8 cellular contexts compared by ENCODE assay signal in the genomic region with DNA sequence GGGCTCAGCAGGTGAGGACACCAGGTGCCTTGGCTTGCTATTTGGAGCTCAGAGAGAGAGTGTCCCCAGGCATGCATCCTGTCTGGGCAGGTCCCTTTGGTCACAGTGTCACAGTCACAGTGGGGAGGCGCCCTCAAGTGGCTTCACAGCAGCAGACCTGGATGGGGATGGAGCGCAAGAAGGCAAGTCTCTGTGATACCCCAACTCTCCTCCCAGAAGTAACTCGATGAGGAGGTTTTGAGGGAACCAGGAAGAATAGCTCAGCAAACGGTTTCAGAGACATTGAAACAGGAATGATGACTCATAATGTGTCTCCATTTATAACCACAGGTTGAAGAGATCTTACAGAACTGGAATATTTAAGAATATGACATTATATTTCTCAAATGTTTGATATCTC.
A peak's percentile ranks its signal among the peaks of the same experiment; 100 is the strongest.
DNase-seq lines count a peak whose midpoint lies in the region; ATAC-seq, FAIRE-seq and TF ChIP-seq lines count a peak whose summit lies in the region.

No MANE protein-coding gene starts in this region.

- H3K36me3 Mint-ChIP-seq in naive thymus-derived CD4-positive, alpha-beta T cell = peaks cover 0 to 3% (median 0%) of the 10 kb centered on the region in 5 donors

- peak overlapping the region; percentile 89 for H3K9ac ChIP-seq in PC-3 (ENCODE audit: low read length)

- H3K4me2 ChIP-seq in PC-3 (ENCODE audit: low read length) = peak overlapping the region; percentile 84

- no peak overlapping the region for H3K27ac Mint-ChIP-seq in naive thymus-derived CD4-positive, alpha-beta T cell

- peak; percentile 63 for FAIRE-seq in GM18507 (lab: Jason Lieb, UNC)

- no TSS peak for BruUV-seq in PC-3 (replicated peaks; lab: Mats Ljungman, UMichigan)

- DNase-seq in AG09319 (ENCODE audit: extremely low read depth, low read depth) = no peak
- DNase-seq in GM18507 (ENCODE audit: extremely low spot score, insufficient read length, low read depth) = peak; percentile 35
- peak; percentile 78 for DNase-seq in PC-3
- peak; percentile 20 to 53 for DNase-seq in dermis microvascular lymphatic vessel endothelial cell (ENCODE audit: low read depth in 2 of 2)
- DNase-seq in naive thymus-derived CD4-positive, alpha-beta T cell = peak in 2 of 9 donors; percentile 16 to 33
- no peak for DNase-seq in ovary
- no peak for DNase-seq in NCI-H1436 (lab: John Stamatoyannopoulos, UW)

- no peaks in the 10 kb centered on the region for H3K79me2 ChIP-seq in PC-3 (ENCODE audit: low read length)

- H3K4me1 ChIP-seq in PC-3 (ENCODE audit: insufficient read depth, low read length) (peaks cover 48% of the 10 kb centered on the region), ovary (ENCODE audit: insufficient read depth) (no peaks in the 10 kb centered on the region)
- H3K4me1 ChIP-seq in naive thymus-derived CD4-positive, alpha-beta T cell (ENCODE audit: control insufficient read depth in 2 of 2, insufficient read depth in 2 of 2, low read length in 2 of 2) = no peaks in the 10 kb centered on the region

- CTCF ChIA-PET in PC-3 (lab: Charles Lee) = interaction anchor here (0.5 to 1.5 kb wide), 7 partner anchors 55 to 175 kb away, joined by 3 to 23 read pairs (median 3); no protein-coding TSS in a partner anchor
- CTCF ChIA-PET in naive thymus-derived CD4-positive, alpha-beta T cell (lab: Charles Lee) = no interaction called here

- H3K4me3 ChIP-seq in PC-3 (ENCODE audit: low read length) (no peak overlapping the region), ovary (no peak overlapping the region)
- no peak overlapping the region for H3K4me3 ChIP-seq in naive thymus-derived CD4-positive, alpha-beta T cell (ENCODE audit: low read length)

- H3K9me3 Mint-ChIP-seq in naive thymus-derived CD4-positive, alpha-beta T cell = peaks cover 0 to 2% (median 0%) of the 10 kb centered on the region in 11 donors

- H3K36me3 ChIP-seq in PC-3 (ENCODE audit: low read depth, low read length) (no peaks in the 10 kb centered on the region), ovary (no peaks in the 10 kb centered on the region)
- H3K36me3 ChIP-seq in naive thymus-derived CD4-positive, alpha-beta T cell (ENCODE audit: control insufficient read depth in 2 of 3, insufficient read depth in 3 of 3, low read length in 3 of 3) = no peaks in the 10 kb centered on the region

- H4K20me1 ChIP-seq in PC-3 (ENCODE audit: low read length) = no peaks in the 10 kb centered on the region

- intact Hi-C loops in PC-3 (cut with micrococcal nuclease) = loop anchor here (1.0 to 5.0 kb wide), 2 partner anchors 57 to 132 kb away; no protein-coding TSS in a partner anchor
- intact Hi-C loops in naive thymus-derived CD4-positive, alpha-beta T cell (cut with micrococcal nuclease) = loop anchor here in 1 of 2 donors (1.0 kb wide), 1 partner anchor 132 kb away; no protein-coding TSS in a partner anchor
- intact Hi-C loops in ovary (cut with DNase I) = no loop called here

- H3K27me3 ChIP-seq in PC-3 (ENCODE audit: low read length) = no peaks in the 10 kb centered on the region
- no peaks in the 10 kb centered on the region for H3K27me3 ChIP-seq in naive thymus-derived CD4-positive, alpha-beta T cell (ENCODE audit: control insufficient read depth in 2 of 2, insufficient read depth in 2 of 2, low read length in 2 of 2)
- H3K27me3 ChIP-seq in ovary = no peaks in the 10 kb centered on the region

- no peak for TF ChIP-seq POLR2A in ovary (IDR thresholded peaks at IDR 0.05)

- peaks cover 0 to 6% (median 0%) of the 10 kb centered on the region in 7 donors for H3K4me1 Mint-ChIP-seq in naive thymus-derived CD4-positive, alpha-beta T cell

- H3K4me3 Mint-ChIP-seq in naive thymus-derived CD4-positive, alpha-beta T cell = no peak overlapping the region

- peaks cover 37 to 55% (median 47%) of the 10 kb centered on the region in 5 donors for H3K27me3 Mint-ChIP-seq in naive thymus-derived CD4-positive, alpha-beta T cell

- 0 out of 2 replicates have a peak overlapping the region, but pooled peaks have one; percentile 7 for H2AFZ ChIP-seq in PC-3 (ENCODE audit: low read length)

- peak; percentile 45 for TF ChIP-seq CTCF in AG09319 (IDR thresholded peaks at IDR 0.05; ENCODE audit: low read depth, low read length)
- peak; percentile 63 for TF ChIP-seq CTCF in PC-3 (conservative IDR thresholded peaks at IDR 0.05; ENCODE audit: low read depth, low read length)
- no peak for TF ChIP-seq CTCF in ovary (IDR thresholded peaks at IDR 0.05)

- H3K27ac ChIP-seq in PC-3 (ENCODE audit: low read length) (peak overlapping the region; percentile 99), ovary (no peak overlapping the region)
- no peak overlapping the region for H3K27ac ChIP-seq in naive thymus-derived CD4-positive, alpha-beta T cell (ENCODE audit: low read depth, low read length)

- POLR2A ChIA-PET in PC-3 (lab: Charles Lee; ENCODE audit: unreplicated experiment) = interaction anchor here (0.6 kb wide), 3 partner anchors 95 to 314 kb away, joined by 3 to 8 read pairs (median 3); no protein-coding TSS in a partner anchor
- POLR2A ChIA-PET in naive thymus-derived CD4-positive, alpha-beta T cell (lab: Charles Lee) = no interaction called here

- H3F3A ChIP-seq in PC-3 (ENCODE audit: low read length, unreplicated experiment) = peaks cover 6% of the 10 kb centered on the region

- no peak for TF ChIP-seq EP300 in ovary (IDR thresholded peaks at IDR 0.05)

- WGBS in ovary, 3 donors = 56 to 65% (median 57%) methylated on average over 4 of the region's 4 CpGs

- peak; percentile 63 for ATAC-seq in HG03025 (IDR thresholded peaks at IDR 0.05; ENCODE audit: low FRiP score, unreplicated experiment)
- peak; percentile 44 for ATAC-seq in PC-3
- peak; percentile 46 for ATAC-seq in naive thymus-derived CD4-positive, alpha-beta T cell

- no peaks in the 10 kb centered on the region for H3K9me3 ChIP-seq in PC-3 (ENCODE audit: low read length)
- no peaks in the 10 kb centered on the region for H3K9me3 ChIP-seq in naive thymus-derived CD4-positive, alpha-beta T cell (ENCODE audit: control insufficient read depth in 2 of 3, low read length in 3 of 3)
- H3K9me3 ChIP-seq in ovary = no peaks in the 10 kb centered on the region

- no peaks in the 10 kb centered on the region for H3K9me2 ChIP-seq in PC-3 (replicated peaks; ENCODE audit: low read length)

Comparison
In these comparisons a context has a peak if more than half of its experiments do, and no peak if none do; other contexts are left out.
1. DNase-seq: peak in GM18507 (single experiment), PC-3 (single experiment) and dermis microvascular lymphatic vessel endothelial cell (2 of 2); none in AG09319 (single experiment), ovary (0 of 5) and NCI-H1436 (single experiment).
2. CTCF ChIP-seq: peak in AG09319 (single experiment) and PC-3 (single experiment); none in ovary (0 of 3).
3. Peak in every context shown above with its lines, with median percentiles within 50 percentile points of each other: ATAC-seq.